22 cellular contexts compared by ENCODE assay signal in genomic region chr20:1232538-1233111, GRCh38. TPM values are rescaled to one million over a fixed set of nuclear protein-coding genes. Genes with fewer than 3 reads are reported as not detected.
"Had no signal": no experiment of that assay in that cellular context is flagged by ENCODE, and none has a peak within 500 bp of the region (broad histone marks: within the 10 kb centered on the region; RNA-seq: fewer than 3 reads in every experiment).

No MANE protein-coding gene starts in this region.

- DNase-seq: activated CD4-positive, alpha-beta T cell treated with anti-CD3 and anti-CD28 coated beads, Interleukin-2, amount 50 U/mL, for 1 hour; activated gamma-delta T cell treated with Interleukin-2 at 50 U/mL for 16 hours; adrenal gland; kidney; midbrain; nephron progenitor cell; nucleus accumbens; sigmoid colon; stimulated activated CD4-positive, alpha-beta T cell treated with anti-CD3 and anti-CD28 coated beads, Interleukin-4, amount 100 ng/mL, for 24 hours; T-helper 9 cell; upper lobe of left lung had no signal

- ATAC-seq: left lobe of liver; stimulated activated effector memory CD8-positive, alpha-beta T cell treated with anti-CD3 and anti-CD28 coated beads, Interleukin-12 subunit alpha, Interleukin-12 subunit beta, amount 100 ng/mL, for 72 hours had no signal

- H3K9me3 Mint-ChIP-seq: activated naive CD4-positive, alpha-beta T cell treated with anti-CD3 and anti-CD28 coated beads, Interleukin-2, amount 50 U/mL, for 72 hours; nephron progenitor cell; stimulated activated effector memory CD8-positive, alpha-beta T cell treated with anti-CD3 and anti-CD28 coated beads, Interleukin-12 subunit alpha, Interleukin-12 subunit beta, amount 100 ng/mL, for 72 hours had no signal

- FAIRE-seq: astrocyte, frontal cortex, kidney had no signal

- H3K36me3 Mint-ChIP-seq: activated naive CD4-positive, alpha-beta T cell treated with anti-CD3 and anti-CD28 coated beads, Interleukin-2, amount 50 U/mL, for 72 hours; stimulated activated effector memory CD8-positive, alpha-beta T cell treated with anti-CD3 and anti-CD28 coated beads, Interleukin-12 subunit alpha, Interleukin-12 subunit beta, amount 100 ng/mL, for 72 hours had no signal

- H3K4me3 Mint-ChIP-seq: nephron progenitor cell; stimulated activated effector memory CD8-positive, alpha-beta T cell treated with anti-CD3 and anti-CD28 coated beads, Interleukin-12 subunit alpha, Interleukin-12 subunit beta, amount 100 ng/mL, for 72 hours had no signal

- H3K4me1 Mint-ChIP-seq: stimulated activated effector memory CD8-positive, alpha-beta T cell treated with anti-CD3 and anti-CD28 coated beads, Interleukin-12 subunit alpha, Interleukin-12 subunit beta, amount 100 ng/mL, for 72 hours had no signal

- H3K27ac Mint-ChIP-seq: activated naive CD4-positive, alpha-beta T cell treated with anti-CD3 and anti-CD28 coated beads, Interleukin-2, amount 50 U/mL, for 72 hours; nephron progenitor cell; stimulated activated effector memory CD8-positive, alpha-beta T cell treated with anti-CD3 and anti-CD28 coated beads, Interleukin-12 subunit alpha, Interleukin-12 subunit beta, amount 100 ng/mL, for 72 hours had no signal

RNA-seq across cellular contexts. Expression of gene RAD21L1, which starts 6.8 kb away (rescaled TPM):
- total RNA-seq: activated CD8-positive, alpha-beta memory T cell treated with anti-CD3 and anti-CD28 coated beads for 36 hours; adrenal gland; astrocyte; breast epithelium; kidney; left lobe of liver; lung microvascular endothelial cell; sigmoid colon; thoracic aorta; upper lobe of left lung had no signal

RNA-seq across cellular contexts. Expression of gene C20orf202, which starts 29.4 kb away (rescaled TPM):
- total RNA-seq: activated CD8-positive, alpha-beta memory T cell treated with anti-CD3 and anti-CD28 coated beads for 36 hours; astrocyte; epithelial cell of proximal tubule; left lobe of liver; lung microvascular endothelial cell; sigmoid colon had no signal

RNA-seq across cellular contexts. Expression of gene TMEM74B, which starts 47.8 kb away (rescaled TPM):
- total RNA-seq: fibroblast of lung, thoracic aorta had no signal
